In genomic region chr3:25635038-25635437, GRCh38 we compare ENCODE assay signal across 12 cellular contexts.
"Had no signal": no experiment of that assay in that cellular context is flagged by ENCODE, and none has a peak within 500 bp of the region (broad histone marks: within the 10 kb centered on the region; RNA-seq: fewer than 3 reads in every experiment).

No MANE protein-coding gene starts in this region.

- H3K4me3 ChIP-seq: pancreas, tibial artery had no signal

- H3K9me3 ChIP-seq: pancreas, tibial artery had no signal

- FAIRE-seq: urothelium cell line had no signal

- H3K27ac Mint-ChIP-seq: activated naive CD8-positive, alpha-beta T cell treated with anti-CD3 and anti-CD28 coated beads, Interleukin-2, amount 10 ng/mL, durations not matched to agents 7 days and 5 days; brain had no signal

- H3K27me3 ChIP-seq: pancreas, tibial artery had no signal

- ATAC-seq: pancreas had no signal

- H3K27ac ChIP-seq: epithelial cell of prostate, pancreas, tibial artery had no signal

- H3K4me3 Mint-ChIP-seq: activated naive CD8-positive, alpha-beta T cell treated with anti-CD3 and anti-CD28 coated beads, Interleukin-2, amount 10 ng/mL, durations not matched to agents 7 days and 5 days; brain had no signal

- H3K4me1 ChIP-seq: pancreas, tibial artery had no signal

- H3K27me3 Mint-ChIP-seq: activated naive CD8-positive, alpha-beta T cell treated with anti-CD3 and anti-CD28 coated beads, Interleukin-2, amount 10 ng/mL, durations not matched to agents 7 days and 5 days; brain had no signal

- DNase-seq: activated CD4-positive, alpha-beta T cell treated with anti-CD3 and anti-CD28 coated beads, Interleukin-2, amount 50 U/mL, for 48 hours; activated naive CD8-positive, alpha-beta T cell treated with anti-CD3 and anti-CD28 coated beads, Interleukin-2, amount 10 ng/mL, durations not matched to agents 7 days and 5 days; cortex of kidney; effector CD8-positive, alpha-beta T cell; foreskin melanocyte; kidney glomerular epithelial cell; pancreas; stimulated activated CD4-positive, alpha-beta T cell treated with anti-CD3 and anti-CD28 coated beads, Interleukin-1b, Interleukin-23, amount 100 ng/mL, for 48 hours; tibial artery had no signal

- H3K4me1 Mint-ChIP-seq: brain had no signal

- H3K9me3 Mint-ChIP-seq: activated naive CD8-positive, alpha-beta T cell treated with anti-CD3 and anti-CD28 coated beads, Interleukin-2, amount 10 ng/mL, durations not matched to agents 7 days and 5 days; brain had no signal
